Comparison of ENCODE assay signal across 8 cellular contexts in the genomic region with DNA sequence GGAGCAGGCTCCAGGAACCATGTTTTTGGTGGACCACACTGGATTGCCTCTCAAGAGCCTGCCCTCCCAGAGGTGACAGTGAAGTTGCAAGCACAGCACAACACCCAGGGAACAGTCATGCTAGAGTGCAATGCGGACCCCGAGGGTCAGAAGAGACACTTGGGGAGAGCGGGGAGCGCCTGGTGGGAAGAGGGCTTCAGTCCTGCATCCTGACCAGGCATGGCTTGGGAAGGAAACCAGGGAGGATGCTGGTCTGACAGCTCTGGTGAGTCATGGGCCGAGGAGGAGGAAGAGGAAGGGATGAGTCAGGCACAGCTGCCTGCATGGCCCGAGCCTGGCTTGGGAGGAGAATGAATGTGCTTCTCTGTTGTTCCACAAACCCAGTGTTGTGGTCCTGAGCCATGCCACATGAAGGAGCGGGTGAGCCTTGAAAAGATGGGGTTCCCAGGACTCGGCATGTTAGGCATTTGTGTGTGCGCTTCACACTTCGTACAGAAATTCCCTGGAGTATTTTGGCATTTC. TPM values are rescaled to one million over a fixed set of nuclear protein-coding genes. Genes with fewer than 3 reads are reported as not detected.
A peak's percentile ranks its signal among the peaks of the same experiment; 100 is the strongest.
DNase-seq lines count a peak whose midpoint lies in the region; ATAC-seq and TF ChIP-seq lines count a peak whose summit lies in the region.

No MANE protein-coding gene starts in this region.

- peak; percentile 57; the same call in 1 of the 2 replicates for TF ChIP-seq EP300 in Ishikawa (IDR thresholded peaks at IDR 0.05; ENCODE audit: borderline replicate concordance)

- peak overlapping the region; percentile 16 for H3K27ac Mint-ChIP-seq in stimulated activated naive B cell treated with anti-CD40 and anti-IgM and Interleukin-4, amounts not matched to agents 10 μg/mL and 1 μg/mL and 100 μg/mL, for 72 hours

- H3K36me3 Mint-ChIP-seq in stimulated activated naive B cell treated with anti-CD40 and anti-IgM and Interleukin-4, amounts not matched to agents 10 μg/mL and 1 μg/mL and 100 μg/mL, for 72 hours, result no peaks in the 10 kb centered on the region

- H3K4me1 Mint-ChIP-seq in stimulated activated naive B cell treated with anti-CD40 and anti-IgM and Interleukin-4, amounts not matched to agents 10 μg/mL and 1 μg/mL and 100 μg/mL, for 72 hours, result peaks cover 13 to 17% of the 10 kb centered on the region in 2 donors

- TF ChIP-seq CTCF in AG10803 (conservative IDR thresholded peaks at IDR 0.05; ENCODE audit: low read length) (no peak), epithelial cell of esophagus (IDR thresholded peaks at IDR 0.05; ENCODE audit: insufficient read depth, low read depth, low read length, missing control alignments) (no peak)

- H3K4me3 Mint-ChIP-seq in stimulated activated naive B cell treated with anti-CD40 and anti-IgM and Interleukin-4, amounts not matched to agents 10 μg/mL and 1 μg/mL and 100 μg/mL, for 72 hours, result no peak overlapping the region

- peaks cover 0 to 4% of the 10 kb centered on the region in 2 donors for H3K27me3 Mint-ChIP-seq in stimulated activated naive B cell treated with anti-CD40 and anti-IgM and Interleukin-4, amounts not matched to agents 10 μg/mL and 1 μg/mL and 100 μg/mL, for 72 hours

- no peak for TF ChIP-seq RAD21 in Ishikawa (IDR thresholded peaks at IDR 0.05; ENCODE audit: low read depth)

- no peak overlapping the region for H3K4me3 ChIP-seq in AG10803 (ENCODE audit: low read length)
- H3K4me3 ChIP-seq in epithelial cell of esophagus (ENCODE audit: low read length), result no peak overlapping the region

- peak; percentile 70 to 82 for ATAC-seq in stimulated activated naive B cell treated with anti-CD40 and anti-IgM and Interleukin-4, amounts not matched to agents 10 μg/mL and 1 μg/mL and 100 μg/mL, for 72 hours (replicated peaks)

- no peaks in the 10 kb centered on the region for H3K9me3 Mint-ChIP-seq in stimulated activated naive B cell treated with anti-CD40 and anti-IgM and Interleukin-4, amounts not matched to agents 10 μg/mL and 1 μg/mL and 100 μg/mL, for 72 hours

- peak; percentile 99 for DNase-seq in AG10803 (ENCODE audit: low read depth)
- DNase-seq in activated CD4-positive, alpha-beta T cell treated with anti-CD3 and anti-CD28 coated beads, Interleukin-2, amount 50 U/mL, for 4 hours, result peak; percentile 33 to 49
- peak; percentile 97 for DNase-seq in epithelial cell of esophagus (ENCODE audit: low read depth)
- DNase-seq in mucosa of gallbladder (ENCODE audit: low spot score), result peak; percentile 70
- DNase-seq in stimulated activated naive B cell treated with anti-CD40 and anti-IgM and Interleukin-4, amounts not matched to agents 10 μg/mL and 1 μg/mL and 100 μg/mL, for 72 hours, result no peak
- no peak for DNase-seq in cerebellum (ENCODE audit: low spot score)
- DNase-seq in NCI-H1105 (lab: John Stamatoyannopoulos, UW), result no peak

TF ChIP-seq in Ishikawa, 13 proteins besides CTCF, POLR2A, EP300 and RAD21:
- TF ChIP-seq ZBTB7A (IDR thresholded peaks at IDR 0.05; ENCODE audit: low read depth) (no peak), TCF12 (IDR thresholded peaks at IDR 0.05; ENCODE audit: low read depth) (peak; percentile 52; the same call in 1 of the 2 replicates), YY1 (IDR thresholded peaks at IDR 0.05; ENCODE audit: low read depth) (peak; percentile 12; the same call in 1 of the 2 replicates), EGR1 (IDR thresholded peaks at IDR 0.05) (no peak)
- TF ChIP-seq, protein P1, sequence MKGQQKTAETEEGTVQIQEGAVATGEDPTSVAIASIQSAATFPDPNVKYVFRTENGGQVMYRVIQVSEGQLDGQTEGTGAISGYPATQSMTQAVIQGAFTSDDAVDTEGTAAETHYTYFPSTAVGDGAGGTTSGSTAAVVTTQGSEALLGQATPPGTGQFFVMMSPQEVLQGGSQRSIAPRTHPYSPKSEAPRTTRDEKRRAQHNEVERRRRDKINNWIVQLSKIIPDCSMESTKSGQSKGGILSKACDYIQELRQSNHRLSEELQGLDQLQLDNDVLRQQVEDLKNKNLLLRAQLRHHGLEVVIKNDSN (IDR thresholded peaks at IDR 0.05), result no peak
- TF ChIP-seq, protein P2, sequence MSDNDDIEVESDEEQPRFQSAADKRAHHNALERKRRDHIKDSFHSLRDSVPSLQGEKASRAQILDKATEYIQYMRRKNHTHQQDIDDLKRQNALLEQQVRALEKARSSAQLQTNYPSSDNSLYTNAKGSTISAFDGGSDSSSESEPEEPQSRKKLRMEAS (IDR thresholded peaks at IDR 0.05), result peak; percentile 51; the same call in 1 of the 2 replicates
TF ChIP-seq in Ishikawa: peak in this region for 3.

RNA-seq across cellular contexts. Expression of a gene that starts 29.5 kb away (rescaled TPM):
- total RNA-seq in mucosa of gallbladder, result 2.3 TPM
- total RNA-seq in cerebellum, result not detected

RNA-seq across cellular contexts. Expression of a gene that starts 41.1 kb away (rescaled TPM):
- total RNA-seq in mucosa of gallbladder (13.3 TPM), cerebellum (3.4 TPM)

RNA-seq across cellular contexts. Expression of a gene that starts 44.4 kb away (rescaled TPM):
- total RNA-seq in mucosa of gallbladder (13.8 TPM), cerebellum (2.3 TPM)

RNA-seq across cellular contexts. Expression of a gene that starts 44.9 kb away (rescaled TPM):
- total RNA-seq in mucosa of gallbladder, result 48.1 TPM
- total RNA-seq in cerebellum, result 53.3 TPM

RNA-seq across cellular contexts. Expression of a gene that starts 46.4 kb away (rescaled TPM):
- total RNA-seq in mucosa of gallbladder (1.0 TPM), cerebellum (0.73 TPM)

Comparison
In these comparisons a context has a peak if more than half of its experiments do, and no peak if none do; other contexts are left out.
1. DNase-seq: peak in AG10803 (single experiment), activated CD4-positive, alpha-beta T cell treated with anti-CD3 and anti-CD28 coated beads, Interleukin-2, amount 50 U/mL, for 4 hours (2 of 2), epithelial cell of esophagus (single experiment) and mucosa of gallbladder (single experiment); none in stimulated activated naive B cell treated with anti-CD40 and anti-IgM and Interleukin-4, amounts not matched to agents 10 μg/mL and 1 μg/mL and 100 μg/mL, for 72 hours (single experiment), cerebellum (single experiment) and NCI-H1105 (single experiment).